ENCODE assay signal across 28 cellular contexts in the genomic region with DNA sequence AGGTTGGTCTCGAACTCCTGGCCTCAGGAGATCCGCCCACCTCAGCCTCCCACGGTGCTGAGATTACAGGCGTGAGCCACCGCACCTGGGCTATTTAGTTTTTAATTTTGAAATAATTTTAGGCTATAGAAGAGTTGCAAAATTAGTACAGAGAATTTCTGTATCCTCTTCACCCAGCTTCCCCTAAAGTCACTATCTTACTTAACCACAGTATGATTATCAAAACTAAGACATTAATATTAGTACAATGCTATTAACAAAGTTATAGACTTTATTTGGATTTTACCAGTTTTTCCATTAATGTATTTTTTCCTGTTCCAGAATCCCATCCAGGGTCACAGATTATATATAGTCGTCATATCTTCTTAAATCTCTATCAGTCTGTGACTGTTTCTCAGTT.
"Had no signal": no experiment of that assay in that cellular context is flagged by ENCODE, and none has a peak within 500 bp of the region (broad histone marks: within the 10 kb centered on the region; RNA-seq: fewer than 3 reads in every experiment).

No MANE protein-coding gene starts in this region.

- H3K27me3 ChIP-seq: body of pancreas, cardiac muscle cell, uterus had no signal

- H3K79me2 ChIP-seq: parathyroid adenoma had no signal

- H3K4me1 ChIP-seq: body of pancreas, parathyroid adenoma, psoas muscle, sigmoid colon, uterus had no signal

- H3K4me1 Mint-ChIP-seq: stimulated activated naive CD8-positive, alpha-beta T cell treated with anti-CD3 and anti-CD28 coated beads, Interleukin-15, amount 100 ng/mL, for 72 hours had no signal

- FAIRE-seq: keratinocyte, small intestine had no signal

- H3K36me3 ChIP-seq: cardiac muscle cell, esophagus muscularis mucosa, sigmoid colon, uterus had no signal

- H3K4me3 Mint-ChIP-seq: activated CD8-positive, alpha-beta T cell treated with anti-CD3 and anti-CD28 coated beads for 36 hours; mesothelial cell of epicardium; naive B cell; stimulated activated effector memory CD8-positive, alpha-beta T cell treated with anti-CD3 and anti-CD28 coated beads, Interleukin-12 subunit alpha, Interleukin-12 subunit beta, amount 100 ng/mL, for 72 hours; stimulated activated naive CD8-positive, alpha-beta T cell treated with anti-CD3 and anti-CD28 coated beads, Interleukin-15, amount 100 ng/mL, for 72 hours; type B pancreatic cell had no signal

- H3K36me3 Mint-ChIP-seq: activated naive CD4-positive, alpha-beta T cell treated with anti-CD3 and anti-CD28 coated beads, Interleukin-2, amount 50 U/mL, for 72 hours; mesothelial cell of epicardium; naive B cell; stimulated activated effector memory CD8-positive, alpha-beta T cell treated with anti-CD3 and anti-CD28 coated beads, Interleukin-12 subunit alpha, Interleukin-12 subunit beta, amount 100 ng/mL, for 72 hours; type B pancreatic cell had no signal

- DNase-seq: activated CD4-positive, alpha-beta T cell treated with anti-CD3 and anti-CD28 coated beads for 1 hour; activated CD4-positive, alpha-beta T cell treated with anti-CD3 and anti-CD28 coated beads, Interleukin-2, amount 50 U/mL, for 1 hour; activated CD8-positive, alpha-beta T cell treated with anti-CD3 and anti-CD28 coated beads for 36 hours; activated naive CD4-positive, alpha-beta T cell; activated T-cell treated with anti-CD3 and anti-CD28 coated beads, Interleukin-2, amount 50 U/mL, for 48 hours; body of pancreas; cerebellar nuclear complex; foreskin melanocyte; left cardiac atrium; mammary epithelial cell; naive B cell; occipital lobe; psoas muscle; sigmoid colon; small intestine; stimulated activated CD4-positive, alpha-beta T cell treated with anti-CD3 and anti-CD28 coated beads, Interleukin-4, amount 100 ng/mL, for 24 hours; stimulated activated naive CD8-positive, alpha-beta T cell treated with anti-CD3 and anti-CD28 coated beads, Interleukin-15, amount 100 ng/mL, for 72 hours; uterus had no signal

- H3K9ac ChIP-seq: parathyroid adenoma had no signal

- H3K27ac ChIP-seq: body of pancreas, cardiac muscle cell, coronary artery, esophagus muscularis mucosa, parathyroid adenoma, psoas muscle, sigmoid colon, uterus had no signal

- H3K27ac Mint-ChIP-seq: activated CD8-positive, alpha-beta T cell treated with anti-CD3 and anti-CD28 coated beads for 36 hours; activated naive CD4-positive, alpha-beta T cell treated with anti-CD3 and anti-CD28 coated beads, Interleukin-2, amount 50 U/mL, for 72 hours; activated T-helper 2 cell treated with anti-CD3 and anti-CD28 coated beads, Interferon-gamma antibody, Interleukin-2, Interleukin-4, amounts not matched to agents 10 μg/mL and 5 μg/mL and 100 μg/mL, durations not matched to agents 14 hours and 24 hours and 36 hours; mesothelial cell of epicardium; stimulated activated effector memory CD8-positive, alpha-beta T cell treated with anti-CD3 and anti-CD28 coated beads, Interleukin-12 subunit alpha, Interleukin-12 subunit beta, amount 100 ng/mL, for 72 hours; stimulated activated naive CD8-positive, alpha-beta T cell treated with anti-CD3 and anti-CD28 coated beads, Interleukin-15, amount 100 ng/mL, for 72 hours; type B pancreatic cell had no signal

- H3K9me3 Mint-ChIP-seq: activated CD8-positive, alpha-beta T cell treated with anti-CD3 and anti-CD28 coated beads for 36 hours; activated T-helper 2 cell treated with anti-CD3 and anti-CD28 coated beads, Interferon-gamma antibody, Interleukin-2, Interleukin-4, amounts not matched to agents 10 μg/mL and 5 μg/mL and 100 μg/mL, durations not matched to agents 14 hours and 24 hours and 36 hours; stimulated activated effector memory CD8-positive, alpha-beta T cell treated with anti-CD3 and anti-CD28 coated beads, Interleukin-12 subunit alpha, Interleukin-12 subunit beta, amount 100 ng/mL, for 72 hours; stimulated activated naive CD8-positive, alpha-beta T cell treated with anti-CD3 and anti-CD28 coated beads, Interleukin-15, amount 100 ng/mL, for 72 hours; type B pancreatic cell had no signal

- H3K4me3 ChIP-seq: body of pancreas, cardiac muscle cell, coronary artery, esophagus muscularis mucosa, psoas muscle, sigmoid colon, uterus had no signal

- ATAC-seq: activated CD8-positive, alpha-beta T cell treated with anti-CD3 and anti-CD28 coated beads for 36 hours; activated naive CD4-positive, alpha-beta T cell treated with anti-CD3 and anti-CD28 coated beads, Interleukin-2, amount 50 U/mL, for 72 hours; body of pancreas; left cardiac atrium; psoas muscle; stimulated activated effector memory CD8-positive, alpha-beta T cell treated with anti-CD3 and anti-CD28 coated beads, Interleukin-12 subunit alpha, Interleukin-12 subunit beta, amount 100 ng/mL, for 72 hours; stimulated activated naive CD8-positive, alpha-beta T cell treated with anti-CD3 and anti-CD28 coated beads, Interleukin-15, amount 100 ng/mL, for 72 hours had no signal

- H3K9me3 ChIP-seq: body of pancreas, psoas muscle, sigmoid colon, uterus had no signal
